ENCODE assay signal across 9 cellular contexts in genomic region chrX:15146515-15146914, GRCh38.
A peak's percentile ranks its signal among the peaks of the same experiment; 100 is the strongest.
DNase-seq lines count a peak whose midpoint lies in the region; ATAC-seq, FAIRE-seq and TF ChIP-seq lines count a peak whose summit lies in the region.
"Had no signal": no experiment of that assay in that cellular context is flagged by ENCODE, and none has a peak within 500 bp of the region (broad histone marks: within the 10 kb centered on the region; RNA-seq: fewer than 3 reads in every experiment).

No MANE protein-coding gene starts in this region.

- peak; percentile 31 for TF ChIP-seq CTCF in CD14-positive monocyte (IDR thresholded peaks at IDR 0.05)
- peak; percentile 78 for TF ChIP-seq CTCF in HFFc6 (IDR thresholded peaks at IDR 0.05)
- peak; percentile 36 for TF ChIP-seq CTCF in HepG2 (CRISPR knock-in tag; IDR thresholded peaks at IDR 0.05)

- POLR2A ChIA-PET in HepG2 (lab: Yijun Ruan, JAX) = no interaction called here

- no peak for ATAC-seq in activated T-cell treated with anti-CD3 and anti-CD28 coated beads, Interleukin-2, amount 50 U/mL, for 72 hours (replicated peaks in 1 of 2)
- ATAC-seq in HepG2 = peak; percentile 60; the same call in 1 of the 3 replicates
- ATAC-seq in stimulated activated memory B cell treated with anti-CD40 and anti-IgM and Interleukin-4, amounts not matched to agents 10 μg/mL and 1 μg/mL and 100 μg/mL, for 72 hours = no peak

- WGBS in HepG2 (ENCODE audit: low lambda C conversion rate) = 0% methylated on average over 6 of the region's 6 CpGs

- no peaks in the 10 kb centered on the region for H3K27me3 ChIP-seq in HepG2 (ENCODE audit: control insufficient read depth in 1 of 2, insufficient read depth in 2 of 2, low read length in 2 of 2)

- no peak overlapping the region for H3K9ac ChIP-seq in HepG2 (ENCODE audit: insufficient read depth, low read depth, low read length)

- H3K36me3 Mint-ChIP-seq in CD14-positive monocyte (no peaks in the 10 kb centered on the region), HFFc6 (ENCODE audit: low read depth) (no peaks in the 10 kb centered on the region)
- H3K36me3 Mint-ChIP-seq in activated T-cell treated with anti-CD3 and anti-CD28 coated beads, Interleukin-2, amount 50 U/mL, for 72 hours (ENCODE audit: insufficient read depth in 2 of 2) = no peaks in the 10 kb centered on the region
- H3K36me3 Mint-ChIP-seq in stimulated activated memory B cell treated with anti-CD40 and anti-IgM and Interleukin-4, amounts not matched to agents 10 μg/mL and 1 μg/mL and 100 μg/mL, for 72 hours = no peaks in the 10 kb centered on the region

- TF ChIP-seq RAD21 in HepG2 (CRISPR knock-in tag; IDR thresholded peaks at IDR 0.05) = no peak

- peaks cover 40% of the 10 kb centered on the region for H3K4me1 Mint-ChIP-seq in CD14-positive monocyte
- H3K4me1 Mint-ChIP-seq in HFFc6 (ENCODE audit: low read depth) = peaks cover 21% of the 10 kb centered on the region
- peaks cover 23% of the 10 kb centered on the region for H3K4me1 Mint-ChIP-seq in activated T-cell treated with anti-CD3 and anti-CD28 coated beads, Interleukin-2, amount 50 U/mL, for 72 hours (ENCODE audit: low read depth)
- peaks cover 23% of the 10 kb centered on the region for H3K4me1 Mint-ChIP-seq in stimulated activated memory B cell treated with anti-CD40 and anti-IgM and Interleukin-4, amounts not matched to agents 10 μg/mL and 1 μg/mL and 100 μg/mL, for 72 hours

- in situ Hi-C loops in HepG2 (cut with HindIII; ENCODE audit: extremely low pct_ligation_motif_present, low pct_unique_long_range_greater_than_20kb) = loop anchor here (25.0 kb wide), 1 partner anchor 1059 kb away; no protein-coding TSS in a partner anchor

- H3K27me3 Mint-ChIP-seq in CD14-positive monocyte (ENCODE audit: low read depth in 3 of 3) = peaks cover 0 to 11% (median 5%) of the 10 kb centered on the region in 3 donors
- no peaks in the 10 kb centered on the region for H3K27me3 Mint-ChIP-seq in HFFc6 (ENCODE audit: insufficient read depth)
- peaks cover 8% of the 10 kb centered on the region for H3K27me3 Mint-ChIP-seq in activated T-cell treated with anti-CD3 and anti-CD28 coated beads, Interleukin-2, amount 50 U/mL, for 72 hours (ENCODE audit: low read depth)
- no peaks in the 10 kb centered on the region for H3K27me3 Mint-ChIP-seq in stimulated activated memory B cell treated with anti-CD40 and anti-IgM and Interleukin-4, amounts not matched to agents 10 μg/mL and 1 μg/mL and 100 μg/mL, for 72 hours

- intact Hi-C loops in CD14-positive monocyte (cut with micrococcal nuclease) (no loop called here), HepG2 (cut with micrococcal nuclease; ENCODE audit: unreplicated experiment) (loop anchor here (10.0 kb wide), 2 partner anchors 98 to 622 kb away; partner anchors contain the start of gene GLRA2)

- no peaks in the 10 kb centered on the region for H3K9me3 ChIP-seq in HepG2 (ENCODE audit: low read length)

- DNase-seq in CD14-positive monocyte (ENCODE audit: low spot score) (no peak), HFFc6 (no peak), HepG2 (ENCODE audit: low spot score) (no peak), HuH-7 (ENCODE audit: low spot score) (no peak), GM19238 (ENCODE audit: insufficient read length, low spot score) (no peak)
- peak; percentile 21 to 28 for DNase-seq in activated T-cell treated with anti-CD3 and anti-CD28 coated beads, Interleukin-2, amount 50 U/mL, for 72 hours
- DNase-seq in NK-92 treated with Interleukin-12 subunit alpha and Interleukin-12 subunit beta, amount 100 ng/mL, for 24 hours (lab: John Stamatoyannopoulos, UW) = no peak

- no peak for FAIRE-seq in HepG2 (lab: Jason Lieb, UNC)

- H3K4me3 ChIP-seq in HepG2 (replicated peaks in 1 of 3; ENCODE audit: insufficient read depth in 1 of 3, low read depth in 2 of 3, low read length in 3 of 3) = no peak overlapping the region

- TF ChIP-seq EP300 in HepG2 (IDR thresholded peaks at IDR 0.05; ENCODE audit: low read depth in 2 of 2, low read length in 2 of 2) (no peak), HepG2 (CRISPR knock-in tag; IDR thresholded peaks at IDR 0.05; ENCODE audit: borderline replicate concordance) (no peak)

- H3K4me2 ChIP-seq in HepG2 (ENCODE audit: low read depth, low read length) = no peak overlapping the region

- CTCF ChIA-PET in HepG2 (lab: Yijun Ruan, JAX; ENCODE audit: low intra/inter-chr PET ratio, low total read pairs) = no interaction called here

- H3K4me1 ChIP-seq in HepG2 (ENCODE audit: insufficient read depth, low read length) = peaks cover 22% of the 10 kb centered on the region

- no peak overlapping the region for H3K27ac ChIP-seq in HepG2 (ENCODE audit: extremely low read length, insufficient read depth, low read length)

- no peaks in the 10 kb centered on the region for H3K79me2 ChIP-seq in HepG2 (ENCODE audit: insufficient read depth, low read length)

- peaks cover 0 to 3% (median 0%) of the 10 kb centered on the region in 7 donors for H3K9me3 Mint-ChIP-seq in CD14-positive monocyte
- H3K9me3 Mint-ChIP-seq in HFFc6 = no peaks in the 10 kb centered on the region
- H3K9me3 Mint-ChIP-seq in activated T-cell treated with anti-CD3 and anti-CD28 coated beads, Interleukin-2, amount 50 U/mL, for 72 hours = no peaks in the 10 kb centered on the region
- no peaks in the 10 kb centered on the region for H3K9me3 Mint-ChIP-seq in stimulated activated memory B cell treated with anti-CD40 and anti-IgM and Interleukin-4, amounts not matched to agents 10 μg/mL and 1 μg/mL and 100 μg/mL, for 72 hours
- H3K9me3 Mint-ChIP-seq: T-helper 1 cell treated with Interleukin-12 subunit alpha and Interleukin-12 subunit beta and Interleukin-4 antibody, amounts not matched to agents 30 μg/mL and 1 μg/mL, for 36 hours had no signal

- no peak overlapping the region for H3K4me3 Mint-ChIP-seq in CD14-positive monocyte
- no peak overlapping the region for H3K4me3 Mint-ChIP-seq in HFFc6
- H3K4me3 Mint-ChIP-seq in activated T-cell treated with anti-CD3 and anti-CD28 coated beads, Interleukin-2, amount 50 U/mL, for 72 hours = no peak overlapping the region
- no peak overlapping the region for H3K4me3 Mint-ChIP-seq in stimulated activated memory B cell treated with anti-CD40 and anti-IgM and Interleukin-4, amounts not matched to agents 10 μg/mL and 1 μg/mL and 100 μg/mL, for 72 hours
- H3K4me3 Mint-ChIP-seq: T-helper 1 cell treated with Interleukin-12 subunit alpha and Interleukin-12 subunit beta and Interleukin-4 antibody, amounts not matched to agents 30 μg/mL and 1 μg/mL, for 36 hours had no signal

- no peaks in the 10 kb centered on the region for H3K36me3 ChIP-seq in HepG2 (replicated peaks in 1 of 2; ENCODE audit: control insufficient read depth in 1 of 2, insufficient read depth in 2 of 2, low read length in 2 of 2)

- H4K20me1 ChIP-seq in HepG2 (ENCODE audit: insufficient read depth, low read length) = no peaks in the 10 kb centered on the region

- H2AFZ ChIP-seq in HepG2 (ENCODE audit: low read length) = no peak overlapping the region

- BruUV-seq in HepG2 (replicated peaks; lab: Mats Ljungman, UMichigan) = no TSS peak

- TF ChIP-seq POLR2A in HepG2 (IDR thresholded peaks at IDR 0.05; ENCODE audit: insufficient read depth in 1 of 2, low read depth in 2 of 2, low read length in 2 of 2) = no peak

- H3K27ac Mint-ChIP-seq in CD14-positive monocyte (no peak overlapping the region), HFFc6 (no peak overlapping the region)
- H3K27ac Mint-ChIP-seq in activated T-cell treated with anti-CD3 and anti-CD28 coated beads, Interleukin-2, amount 50 U/mL, for 72 hours = no peak overlapping the region
- no peak overlapping the region for H3K27ac Mint-ChIP-seq in stimulated activated memory B cell treated with anti-CD40 and anti-IgM and Interleukin-4, amounts not matched to agents 10 μg/mL and 1 μg/mL and 100 μg/mL, for 72 hours
- H3K27ac Mint-ChIP-seq: T-helper 1 cell treated with Interleukin-12 subunit alpha and Interleukin-12 subunit beta and Interleukin-4 antibody, amounts not matched to agents 30 μg/mL and 1 μg/mL, for 36 hours had no signal

TF ChIP-seq in HepG2, 621 proteins besides CTCF, POLR2A, EP300 and RAD21:
- TF ChIP-seq STAG1 (CRISPR knock-in tag; IDR thresholded peaks at IDR 0.05) (peak; percentile 40), PAWR (CRISPR knock-in tag; IDR thresholded peaks at IDR 0.05; ENCODE audit: borderline replicate concordance) (no peak)

Comparison
In these comparisons a context has a peak if more than half of its experiments do, and no peak if none do; other contexts are left out.
1. DNase-seq: peak in activated T-cell treated with anti-CD3 and anti-CD28 coated beads, Interleukin-2, amount 50 U/mL, for 72 hours (2 of 2); none in CD14-positive monocyte (single experiment), HFFc6 (single experiment), HepG2 (single experiment), HuH-7 (single experiment), NK-92 treated with Interleukin-12 subunit alpha and Interleukin-12 subunit beta, amount 100 ng/mL, for 24 hours (single experiment) and GM19238 (single experiment).
2. Peak in every context shown above with its lines, with median percentiles within 50 percentile points of each other: CTCF ChIP-seq.